Comparison of ENCODE assay signal across 23 cellular contexts in genomic region chr3:12420393-12420792, GRCh38.
DNase-seq lines count a peak whose midpoint lies in the region; ATAC-seq and TF ChIP-seq lines count a peak whose summit lies in the region.
"Had no signal": no experiment of that assay in that cellular context is flagged by ENCODE, and none has a peak within 500 bp of the region (broad histone marks: within the 10 kb centered on the region; RNA-seq: fewer than 3 reads in every experiment).

No MANE protein-coding gene starts in this region.

- peaks cover 0 to 54% (median 12%) of the 10 kb centered on the region in 4 donors for H3K4me1 ChIP-seq in right lobe of liver
- H3K4me1 ChIP-seq: prostate gland had no signal

- no peaks in the 10 kb centered on the region for H3K9me3 Mint-ChIP-seq in activated T-helper 2 cell treated with anti-CD3 and anti-CD28 coated beads, Interferon-gamma antibody, Interleukin-2, Interleukin-4, amounts not matched to agents 10 μg/mL and 5 μg/mL and 100 μg/mL, durations not matched to agents 14 hours and 24 hours and 36 hours
- H3K9me3 Mint-ChIP-seq: IgD-negative memory B cell, immature natural killer cell, type B pancreatic cell had no signal

- H3K27me3 ChIP-seq in right lobe of liver, result no peaks in the 10 kb centered on the region
- H3K27me3 ChIP-seq: cardiac muscle cell, stomach had no signal

- ATAC-seq in activated CD4-positive, CD25-positive, alpha-beta regulatory T cell treated with anti-CD3 and anti-CD28 coated beads, Interleukin-2, amount 50 U/mL, for 24 hours, result peak; percentile 58 to 63
- no peak for ATAC-seq in right lobe of liver
- no peak for ATAC-seq in SK-N-SH treated with all-trans-retinoic acid at 6 μM for 48 hours

- TF ChIP-seq CTCF in right lobe of liver (IDR thresholded peaks at IDR 0.05) (no peak), lower leg skin (IDR thresholded peaks at IDR 0.05) (no peak)

- no peak overlapping the region for H3K4me3 ChIP-seq in right lobe of liver
- H3K4me3 ChIP-seq in lower leg skin (ENCODE audit: low read depth, poor library complexity, severe bottlenecking), result no peak overlapping the region
- H3K4me3 ChIP-seq: cardiac muscle cell, mucosa of descending colon, prostate gland, stomach had no signal

- H3K27ac ChIP-seq in right lobe of liver, result no peak overlapping the region
- H3K27ac ChIP-seq: cardiac muscle cell, prostate gland, stomach had no signal

- H3K27me3 Mint-ChIP-seq in activated T-helper 2 cell treated with anti-CD3 and anti-CD28 coated beads, Interferon-gamma antibody, Interleukin-2, Interleukin-4, amounts not matched to agents 10 μg/mL and 5 μg/mL and 100 μg/mL, durations not matched to agents 14 hours and 24 hours and 36 hours (ENCODE audit: low read depth), result no peaks in the 10 kb centered on the region

- H3K27ac Mint-ChIP-seq in activated T-helper 2 cell treated with anti-CD3 and anti-CD28 coated beads, Interferon-gamma antibody, Interleukin-2, Interleukin-4, amounts not matched to agents 10 μg/mL and 5 μg/mL and 100 μg/mL, durations not matched to agents 14 hours and 24 hours and 36 hours, result peak overlapping the region; percentile 84
- H3K27ac Mint-ChIP-seq: B cell, IgD-negative memory B cell, immature natural killer cell, type B pancreatic cell had no signal

- 94% methylated on average over 3 of the region's 3 CpGs for whole genome bisulfite sequencing in right lobe of liver (ENCODE audit: insufficient coverage, low coverage, low lambda C conversion rate, missing lambda C conversion rate)
- 85 to 93% methylated on average over 3 of the region's 3 CpGs for WGBS in lower leg skin, 2 donors

- no peak overlapping the region for H3K4me3 Mint-ChIP-seq in activated T-helper 2 cell treated with anti-CD3 and anti-CD28 coated beads, Interferon-gamma antibody, Interleukin-2, Interleukin-4, amounts not matched to agents 10 μg/mL and 5 μg/mL and 100 μg/mL, durations not matched to agents 14 hours and 24 hours and 36 hours (ENCODE audit: low read depth)
- H3K4me3 Mint-ChIP-seq: B cell, IgD-negative memory B cell, immature natural killer cell, type B pancreatic cell had no signal

- intact Hi-C loops in activated T-helper 2 cell treated with anti-CD3 and anti-CD28 coated beads, Interferon-gamma antibody, Interleukin-2, Interleukin-4, amounts not matched to agents 10 μg/mL and 5 μg/mL and 100 μg/mL, durations not matched to agents 14 hours and 24 hours and 36 hours (cut with micrococcal nuclease), result loop anchor here (1.0 to 5.0 kb wide), 6 partner anchors 25 to 133 kb away; partner anchors contain the start of genes PPARG and TSEN2
- intact Hi-C loops in right lobe of liver (cut with DNase I) (no loop called here), lower leg skin (cut with DNase I; ENCODE audit: low total_unique reads) (no loop called here)

- no peak for DNase-seq in activated CD4-positive, CD25-positive, alpha-beta regulatory T cell treated with anti-CD3 and anti-CD28 coated beads, Interleukin-2, amount 50 U/mL, for 72 hours
- DNase-seq in EL (peak; percentile 24), right lobe of liver (no peak), lower leg skin (ENCODE audit: low spot score in 2 of 2) (no peak)
- DNase-seq in activated T-helper 2 cell treated with anti-CD3 and anti-CD28 coated beads, Interferon-gamma antibody, Interleukin-2, Interleukin-4, amounts not matched to agents 10 μg/mL and 5 μg/mL and 100 μg/mL, durations not matched to agents 14 hours and 24 hours and 36 hours (ENCODE audit: low spot score), result no peak
- DNase-seq in stimulated activated CD4-positive, alpha-beta T cell treated with anti-CD3 and anti-CD28 coated beads, Interleukin-2, amount 100 ng/mL, for 24 hours, result peak; percentile 39 to 58
- DNase-seq: 8988T; activated CD4-positive, alpha-beta T cell treated with anti-CD3 and anti-CD28 coated beads, Interleukin-2, amount 50 U/mL, for 4 hours; activated effector memory CD4-positive, alpha-beta T cell treated with Interleukin-2 at 50 U/mL for 16 hours; DMS79; GOT3; immature natural killer cell; NCI-H1417; NCI-H510A treated with DMSO at 0.1 percent for 48 hours; stomach had no signal

- H3K4me1 Mint-ChIP-seq in activated T-helper 2 cell treated with anti-CD3 and anti-CD28 coated beads, Interferon-gamma antibody, Interleukin-2, Interleukin-4, amounts not matched to agents 10 μg/mL and 5 μg/mL and 100 μg/mL, durations not matched to agents 14 hours and 24 hours and 36 hours (ENCODE audit: low read depth), result peaks cover 44% of the 10 kb centered on the region
- H3K4me1 Mint-ChIP-seq: B cell, immature natural killer cell had no signal

- H3K36me3 Mint-ChIP-seq in activated T-helper 2 cell treated with anti-CD3 and anti-CD28 coated beads, Interferon-gamma antibody, Interleukin-2, Interleukin-4, amounts not matched to agents 10 μg/mL and 5 μg/mL and 100 μg/mL, durations not matched to agents 14 hours and 24 hours and 36 hours (ENCODE audit: low read depth), result peaks cover 14% of the 10 kb centered on the region
- H3K36me3 Mint-ChIP-seq: IgD-negative memory B cell, immature natural killer cell, type B pancreatic cell had no signal

- no peaks in the 10 kb centered on the region for H3K36me3 ChIP-seq in right lobe of liver
- H3K36me3 ChIP-seq: cardiac muscle cell, prostate gland had no signal

- no peaks in the 10 kb centered on the region for H3K9me3 ChIP-seq in right lobe of liver
- H3K9me3 ChIP-seq: mucosa of descending colon, prostate gland, stomach had no signal

- no peak for TF ChIP-seq POLR2A in right lobe of liver (IDR thresholded peaks at IDR 0.05)
- no peak for TF ChIP-seq POLR2A in lower leg skin (IDR thresholded peaks at IDR 0.05)

TF ChIP-seq in SK-N-SH treated with all-trans-retinoic acid at 6 μM for 48 hours, 23 proteins besides CTCF, POLR2A, EP300 and RAD21:
- TF ChIP-seq GLIS3 (CRISPR knock-in tag; IDR thresholded peaks at IDR 0.05) (no peak), ZNF8 (CRISPR knock-in tag; IDR thresholded peaks at IDR 0.05) (no peak), CSDC2 (CRISPR knock-in tag; IDR thresholded peaks at IDR 0.05) (no peak), ZNF70 (CRISPR knock-in tag; IDR thresholded peaks at IDR 0.05) (no peak), TCF4 (CRISPR knock-in tag; IDR thresholded peaks at IDR 0.05; ENCODE audit: borderline replicate concordance) (no peak), ESRRG (CRISPR knock-in tag; IDR thresholded peaks at IDR 0.05) (no peak), ARNTL (CRISPR knock-in tag; IDR thresholded peaks at IDR 0.05; ENCODE audit: borderline replicate concordance, low read depth) (no peak), TSHZ2 (CRISPR knock-in tag; IDR thresholded peaks at IDR 0.05) (no peak), SNAI2 (CRISPR knock-in tag; IDR thresholded peaks at IDR 0.05) (no peak), ISL1 (CRISPR knock-in tag; IDR thresholded peaks at IDR 0.05) (no peak), RARB (CRISPR knock-in tag; IDR thresholded peaks at IDR 0.05) (no peak), TOX (CRISPR knock-in tag; IDR thresholded peaks at IDR 0.05; ENCODE audit: borderline replicate concordance) (no peak), BACH2 (CRISPR knock-in tag; IDR thresholded peaks at IDR 0.05; ENCODE audit: borderline replicate concordance) (no peak)
- TF ChIP-seq, protein P1, sequence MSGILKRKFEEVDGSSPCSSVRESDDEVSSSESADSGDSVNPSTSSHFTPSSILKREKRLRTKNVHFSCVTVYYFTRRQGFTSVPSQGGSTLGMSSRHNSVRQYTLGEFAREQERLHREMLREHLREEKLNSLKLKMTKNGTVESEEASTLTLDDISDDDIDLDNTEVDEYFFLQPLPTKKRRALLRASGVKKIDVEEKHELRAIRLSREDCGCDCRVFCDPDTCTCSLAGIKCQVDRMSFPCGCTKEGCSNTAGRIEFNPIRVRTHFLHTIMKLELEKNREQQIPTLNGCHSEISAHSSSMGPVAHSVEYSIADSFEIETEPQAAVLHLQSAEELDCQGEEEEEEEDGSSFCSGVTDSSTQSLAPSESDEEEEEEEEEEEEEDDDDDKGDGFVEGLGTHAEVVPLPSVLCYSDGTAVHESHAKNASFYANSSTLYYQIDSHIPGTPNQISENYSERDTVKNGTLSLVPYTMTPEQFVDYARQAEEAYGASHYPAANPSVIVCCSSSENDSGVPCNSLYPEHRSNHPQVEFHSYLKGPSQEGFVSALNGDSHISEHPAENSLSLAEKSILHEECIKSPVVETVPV (CRISPR knock-in tag; IDR thresholded peaks at IDR 0.05), result no peak
TF ChIP-seq in SK-N-SH treated with all-trans-retinoic acid at 6 μM for 48 hours: peak in this region for 0.

Comparison
In these comparisons a context has a peak if more than half of its experiments do, and no peak if none do; other contexts are left out.
1. ATAC-seq: peak in activated CD4-positive, CD25-positive, alpha-beta regulatory T cell treated with anti-CD3 and anti-CD28 coated beads, Interleukin-2, amount 50 U/mL, for 24 hours (2 of 2); none in right lobe of liver (0 of 4) and SK-N-SH treated with all-trans-retinoic acid at 6 μM for 48 hours (single experiment).
2. DNase-seq: peak in EL (single experiment) and stimulated activated CD4-positive, alpha-beta T cell treated with anti-CD3 and anti-CD28 coated beads, Interleukin-2, amount 100 ng/mL, for 24 hours (2 of 2); none in activated CD4-positive, CD25-positive, alpha-beta regulatory T cell treated with anti-CD3 and anti-CD28 coated beads, Interleukin-2, amount 50 U/mL, for 72 hours (single experiment), activated T-helper 2 cell treated with anti-CD3 and anti-CD28 coated beads, Interferon-gamma antibody, Interleukin-2, Interleukin-4, amounts not matched to agents 10 μg/mL and 5 μg/mL and 100 μg/mL, durations not matched to agents 14 hours and 24 hours and 36 hours (single experiment), right lobe of liver (0 of 3) and lower leg skin (0 of 2).